Comparison of ENCODE assay signal across 1 cellular context in genomic region chr1:108075055-108075454, GRCh38.
A peak's percentile ranks its signal among the peaks of the same experiment; 100 is the strongest.
TF ChIP-seq lines count a peak whose summit lies in the region.

No MANE protein-coding gene starts in this region.

TF ChIP-seq in GM12878, 131 proteins besides CTCF, POLR2A, EP300 and RAD21 (continued from another document and continues in another):
- TF ChIP-seq HSF1 (IDR thresholded peaks at IDR 0.05; ENCODE audit: low read depth, low read length) (no peak), TCF7 (IDR thresholded peaks at IDR 0.05; ENCODE audit: borderline replicate concordance) (no peak), SRF (IDR thresholded peaks at IDR 0.05; ENCODE audit: low read depth in 2 of 2, low read length in 2 of 2) (no peak), RCOR1 (conservative IDR thresholded peaks at IDR 0.05; ENCODE audit: low read depth, low read length) (no peak), MYC (IDR thresholded peaks at IDR 0.05; ENCODE audit: insufficient read depth, insufficient read length, insufficient replicate concordance, low read length, severe bottlenecking) (no peak), RAD51 (IDR thresholded peaks at IDR 0.05) (peak; percentile 86), CEBPZ (IDR thresholded peaks at IDR 0.05; ENCODE audit: low read depth, low read length) (no peak), PML (IDR thresholded peaks at IDR 0.05; ENCODE audit: low read length) (no peak), ZBTB11 (CRISPR knock-in tag; IDR thresholded peaks at IDR 0.05) (no peak), HDAC2 (IDR thresholded peaks at IDR 0.05) (no peak), MYB (IDR thresholded peaks at IDR 0.05; ENCODE audit: borderline replicate concordance, low read depth, low read length) (no peak), ZBED1 (IDR thresholded peaks at IDR 0.05; ENCODE audit: borderline replicate concordance) (no peak), E2F8 (IDR thresholded peaks at IDR 0.05; ENCODE audit: low read depth, partially characterized antibody) (no peak), RELB (IDR thresholded peaks at IDR 0.05; ENCODE audit: low read depth) (peak; percentile 47; the same call in 1 of the 2 replicates), MEF2A (IDR thresholded peaks at IDR 0.05; ENCODE audit: insufficient read depth, low read depth, low read length) (0 out of 2 replicates have a peak, but pooled peaks have one; percentile 59), BMI1 (IDR thresholded peaks at IDR 0.05; ENCODE audit: borderline replicate concordance) (no peak), EGR1 (IDR thresholded peaks at IDR 0.05; ENCODE audit: borderline replicate concordance in 1 of 2, low read depth in 2 of 2, low read length in 2 of 2) (no peak), SMC3 (IDR thresholded peaks at IDR 0.05; ENCODE audit: borderline replicate concordance, low read length) (no peak), ZNF687 (IDR thresholded peaks at IDR 0.05) (no peak), RELA (IDR thresholded peaks at IDR 0.05; ENCODE audit: borderline replicate concordance, partially characterized antibody) (no peak), MXI1 (IDR thresholded peaks at IDR 0.05; ENCODE audit: low read depth, low read length) (no peak), HDAC6 (IDR thresholded peaks at IDR 0.05; ENCODE audit: unreplicated experiment) (no peak), SKIL (IDR thresholded peaks at IDR 0.05; ENCODE audit: low read depth, poor library complexity, severe bottlenecking) (no peak), ELK1 (IDR thresholded peaks at IDR 0.05; ENCODE audit: low read depth, low read length) (no peak), CREB1 (IDR thresholded peaks at IDR 0.05; ENCODE audit: low read depth) (no peak), IKZF2 (IDR thresholded peaks at IDR 0.05) (peak; percentile 69 to 74; a peak in 3 of 4 replicates)
- TF ChIP-seq, protein P1, sequence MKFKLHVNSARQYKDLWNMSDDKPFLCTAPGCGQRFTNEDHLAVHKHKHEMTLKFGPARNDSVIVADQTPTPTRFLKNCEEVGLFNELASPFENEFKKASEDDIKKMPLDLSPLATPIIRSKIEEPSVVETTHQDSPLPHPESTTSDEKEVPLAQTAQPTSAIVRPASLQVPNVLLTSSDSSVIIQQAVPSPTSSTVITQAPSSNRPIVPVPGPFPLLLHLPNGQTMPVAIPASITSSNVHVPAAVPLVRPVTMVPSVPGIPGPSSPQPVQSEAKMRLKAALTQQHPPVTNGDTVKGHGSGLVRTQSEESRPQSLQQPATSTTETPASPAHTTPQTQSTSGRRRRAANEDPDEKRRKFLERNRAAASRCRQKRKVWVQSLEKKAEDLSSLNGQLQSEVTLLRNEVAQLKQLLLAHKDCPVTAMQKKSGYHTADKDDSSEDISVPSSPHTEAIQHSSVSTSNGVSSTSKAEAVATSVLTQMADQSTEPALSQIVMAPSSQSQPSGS (IDR thresholded peaks at IDR 0.05; ENCODE audit: low read length), result no peak
- TF ChIP-seq, protein P2, sequence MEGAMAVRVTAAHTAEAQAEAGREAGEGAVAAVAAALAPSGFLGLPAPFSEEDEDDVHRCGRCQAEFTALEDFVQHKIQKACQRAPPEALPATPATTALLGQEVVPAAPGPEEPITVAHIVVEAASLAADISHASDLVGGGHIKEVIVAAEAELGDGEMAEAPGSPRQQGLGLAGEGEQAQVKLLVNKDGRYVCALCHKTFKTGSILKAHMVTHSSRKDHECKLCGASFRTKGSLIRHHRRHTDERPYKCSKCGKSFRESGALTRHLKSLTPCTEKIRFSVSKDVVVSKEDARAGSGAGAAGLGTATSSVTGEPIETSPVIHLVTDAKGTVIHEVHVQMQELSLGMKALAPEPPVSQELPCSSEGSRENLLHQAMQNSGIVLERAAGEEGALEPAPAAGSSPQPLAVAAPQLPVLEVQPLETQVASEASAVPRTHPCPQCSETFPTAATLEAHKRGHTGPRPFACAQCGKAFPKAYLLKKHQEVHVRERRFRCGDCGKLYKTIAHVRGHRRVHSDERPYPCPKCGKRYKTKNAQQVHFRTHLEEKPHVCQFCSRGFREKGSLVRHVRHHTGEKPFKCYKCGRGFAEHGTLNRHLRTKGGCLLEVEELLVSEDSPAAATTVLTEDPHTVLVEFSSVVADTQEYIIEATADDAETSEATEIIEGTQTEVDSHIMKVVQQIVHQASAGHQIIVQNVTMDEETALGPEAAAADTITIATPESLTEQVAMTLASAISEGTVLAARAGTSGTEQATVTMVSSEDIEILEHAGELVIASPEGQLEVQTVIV (IDR thresholded peaks at IDR 0.05; ENCODE audit: borderline replicate concordance, partially characterized antibody), result no peak
